Comparison of ENCODE assay signal across 8 cellular contexts in genomic region chr17:62064791-62065563, GRCh38. TPM values are rescaled to one million over a fixed set of nuclear protein-coding genes. Genes with fewer than 3 reads are reported as not detected.
DNase-seq lines count a peak whose midpoint lies in the region; ATAC-seq and TF ChIP-seq lines count a peak whose summit lies in the region.

A gene with protein sequence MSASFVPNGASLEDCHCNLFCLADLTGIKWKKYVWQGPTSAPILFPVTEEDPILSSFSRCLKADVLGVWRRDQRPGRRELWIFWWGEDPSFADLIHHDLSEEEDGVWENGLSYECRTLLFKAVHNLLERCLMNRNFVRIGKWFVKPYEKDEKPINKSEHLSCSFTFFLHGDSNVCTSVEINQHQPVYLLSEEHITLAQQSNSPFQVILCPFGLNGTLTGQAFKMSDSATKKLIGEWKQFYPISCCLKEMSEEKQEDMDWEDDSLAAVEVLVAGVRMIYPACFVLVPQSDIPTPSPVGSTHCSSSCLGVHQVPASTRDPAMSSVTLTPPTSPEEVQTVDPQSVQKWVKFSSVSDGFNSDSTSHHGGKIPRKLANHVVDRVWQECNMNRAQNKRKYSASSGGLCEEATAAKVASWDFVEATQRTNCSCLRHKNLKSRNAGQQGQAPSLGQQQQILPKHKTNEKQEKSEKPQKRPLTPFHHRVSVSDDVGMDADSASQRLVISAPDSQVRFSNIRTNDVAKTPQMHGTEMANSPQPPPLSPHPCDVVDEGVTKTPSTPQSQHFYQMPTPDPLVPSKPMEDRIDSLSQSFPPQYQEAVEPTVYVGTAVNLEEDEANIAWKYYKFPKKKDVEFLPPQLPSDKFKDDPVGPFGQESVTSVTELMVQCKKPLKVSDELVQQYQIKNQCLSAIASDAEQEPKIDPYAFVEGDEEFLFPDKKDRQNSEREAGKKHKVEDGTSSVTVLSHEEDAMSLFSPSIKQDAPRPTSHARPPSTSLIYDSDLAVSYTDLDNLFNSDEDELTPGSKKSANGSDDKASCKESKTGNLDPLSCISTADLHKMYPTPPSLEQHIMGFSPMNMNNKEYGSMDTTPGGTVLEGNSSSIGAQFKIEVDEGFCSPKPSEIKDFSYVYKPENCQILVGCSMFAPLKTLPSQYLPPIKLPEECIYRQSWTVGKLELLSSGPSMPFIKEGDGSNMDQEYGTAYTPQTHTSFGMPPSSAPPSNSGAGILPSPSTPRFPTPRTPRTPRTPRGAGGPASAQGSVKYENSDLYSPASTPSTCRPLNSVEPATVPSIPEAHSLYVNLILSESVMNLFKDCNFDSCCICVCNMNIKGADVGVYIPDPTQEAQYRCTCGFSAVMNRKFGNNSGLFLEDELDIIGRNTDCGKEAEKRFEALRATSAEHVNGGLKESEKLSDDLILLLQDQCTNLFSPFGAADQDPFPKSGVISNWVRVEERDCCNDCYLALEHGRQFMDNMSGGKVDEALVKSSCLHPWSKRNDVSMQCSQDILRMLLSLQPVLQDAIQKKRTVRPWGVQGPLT (N-terminal part only) (minus strand): TSS chr17:62065278. CDS start chr17:62065205, 73 bp downstream.

- H3K9ac ChIP-seq in endocrine pancreas (ENCODE audit: control insufficient read depth, insufficient read depth, low read length), result peak within 1 kb of the TSS; percentile 100

- H3F3A ChIP-seq in DOHH2 (ENCODE audit: control insufficient read depth, insufficient read depth), result no peaks in the 10 kb centered on the region

- peaks cover 30% of the 10 kb centered on the region for H3K4me1 ChIP-seq in DOHH2 (ENCODE audit: control insufficient read depth, low read length)
- H3K4me1 ChIP-seq in endocrine pancreas (ENCODE audit: control insufficient read depth, insufficient read depth, low read length), result peaks cover 27% of the 10 kb centered on the region

- TF ChIP-seq CTCF in DOHH2 (IDR thresholded peaks at IDR 0.05; ENCODE audit: low read depth, low read length, poor library complexity, severe bottlenecking), result no peak

- peak within 1 kb of the TSS; percentile 84 for H3K4me2 ChIP-seq in DOHH2 (ENCODE audit: low read length)

- no peaks in the 10 kb centered on the region for H3K27me3 ChIP-seq in DOHH2 (ENCODE audit: control insufficient read depth, low read length)
- no peaks in the 10 kb centered on the region for H3K27me3 ChIP-seq in H7 (ENCODE audit: control insufficient read depth, insufficient read depth, low read length)
- H3K27me3 ChIP-seq in endocrine pancreas (ENCODE audit: control insufficient read depth, insufficient read depth, low read length), result no peaks in the 10 kb centered on the region

- peak within 1 kb of the TSS; percentile 63 for H3K27ac ChIP-seq in DOHH2 (ENCODE audit: low read depth, low read length)

- ATAC-seq in GM21447 (IDR thresholded peaks at IDR 0.05; ENCODE audit: unreplicated experiment), result no peak

- H3K36me3 ChIP-seq in DOHH2 (ENCODE audit: control insufficient read depth, low read length), result peaks cover 39% of the 10 kb centered on the region
- no peaks in the 10 kb centered on the region; the same call in none of the 2 replicates for H3K36me3 ChIP-seq in H7 (replicated peaks; ENCODE audit: control insufficient read depth, insufficient read depth, low read length)
- no peaks in the 10 kb centered on the region for H3K36me3 ChIP-seq in endocrine pancreas (ENCODE audit: control insufficient read depth, insufficient read depth, low read length)

- peak; percentile 86 for DNase-seq in H7
- peak; percentile 36 for DNase-seq in NCI-H748 (lab: John Stamatoyannopoulos, UW; ENCODE audit: unreplicated experiment)
- peak; percentile 33 for DNase-seq in activated CD8-positive, alpha-beta memory T cell treated with anti-CD3 and anti-CD28 coated beads, Interleukin-2, amount 50 U/mL, for 1 hour (ENCODE audit: extremely low read depth)
- no peak for DNase-seq in mesenteric fat pad (ENCODE audit: low spot score)
- DNase-seq in stimulated activated CD8-positive, alpha-beta memory T cell treated with anti-CD3 and anti-CD28 coated beads, Interleukin-15, amount 100 ng/mL, for 24 hours (ENCODE audit: low read depth), result peak; percentile 23

- no peaks in the 10 kb centered on the region for H3K9me2 ChIP-seq in DOHH2 (replicated peaks; ENCODE audit: control insufficient read depth, low read length)

- H4K20me1 ChIP-seq in DOHH2 (ENCODE audit: control insufficient read depth, insufficient read depth, low read depth, low read length), result peaks cover 28% of the 10 kb centered on the region

- H3K4me3 ChIP-seq in DOHH2 (ENCODE audit: low read length), result peak within 1 kb of the TSS; percentile 81
- peak within 1 kb of the TSS; percentile 97 for H3K4me3 ChIP-seq in H7 (ENCODE audit: insufficient read depth, low read depth, low read length)
- peak within 1 kb of the TSS; percentile 99 for H3K4me3 ChIP-seq in endocrine pancreas (ENCODE audit: control insufficient read depth, insufficient read depth, low read length)

- peaks cover 57% of the 10 kb centered on the region for H3K79me2 ChIP-seq in DOHH2 (ENCODE audit: control insufficient read depth, low read length)

- H3K9me3 ChIP-seq in DOHH2 (ENCODE audit: control insufficient read depth, insufficient read depth, low read length), result no peaks in the 10 kb centered on the region
- H3K9me3 ChIP-seq in endocrine pancreas (ENCODE audit: control insufficient read depth, low read length), result no peaks in the 10 kb centered on the region

RNA-seq across cellular contexts. Expression of the gene that starts here (rescaled TPM):
- total RNA-seq in H7 (2014; rRNA removed; shearing (Covaris generic)), result 18.7 and 35.1 TPM in 2 replicates
- 67.3 TPM for total RNA-seq in mesenteric fat pad
